In the genomic region with DNA sequence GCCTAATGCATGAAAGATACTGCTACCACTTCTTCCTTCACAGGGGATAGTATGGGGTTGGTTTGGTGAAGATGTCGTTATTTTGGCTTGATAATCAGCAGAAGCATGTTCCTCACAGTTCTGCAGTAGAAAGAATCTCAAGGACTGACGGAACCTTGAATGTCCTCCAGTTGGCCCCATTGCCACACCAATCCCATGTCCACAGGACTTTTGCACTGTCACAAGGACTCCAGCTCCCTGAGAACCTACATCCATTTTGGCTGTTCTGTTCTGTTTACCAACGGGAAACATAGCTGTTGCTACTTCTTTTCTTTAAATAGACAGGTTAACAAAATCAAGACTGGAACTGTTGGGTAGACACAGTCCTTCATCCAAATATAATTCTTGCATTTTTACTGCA, we compare ENCODE assay signal across 18 cellular contexts.
DNase-seq lines count a peak whose midpoint lies in the region; ATAC-seq, FAIRE-seq and TF ChIP-seq lines count a peak whose summit lies in the region.
"Had no signal": no experiment of that assay in that cellular context is flagged by ENCODE, and none has a peak within 500 bp of the region (broad histone marks: within the 10 kb centered on the region; RNA-seq: fewer than 3 reads in every experiment).

No MANE protein-coding gene starts in this region.

- 34 to 64% methylated on average over 3 of the region's 3 CpGs for WGBS in heart right ventricle, 2 donors

- FAIRE-seq in HTR-8/SVneo (lab: Jason Lieb, UNC) = peak; percentile 16
- FAIRE-seq: GM12892, H1 had no signal

- H3K4me1 ChIP-seq in cardiac muscle cell (ENCODE audit: low read depth) = peaks cover 6% of the 10 kb centered on the region
- H3K4me1 ChIP-seq in right atrium auricular region = peaks cover 0 to 14% of the 10 kb centered on the region in 2 donors
- H3K4me1 ChIP-seq in heart right ventricle = peaks cover 0 to 29% (median 10%) of the 10 kb centered on the region in 9 donors
- no peaks in the 10 kb centered on the region for H3K4me1 ChIP-seq in gastrocnemius medialis

- intact Hi-C loops in heart right ventricle (cut with DNase I) = no loop called here
- intact Hi-C loops in gastrocnemius medialis (cut with DNase I; ENCODE audit: low total_unique reads) = no loop called here

- TF ChIP-seq CTCF in cardiac muscle cell (IDR thresholded peaks at IDR 0.05; ENCODE audit: low read depth, low read length) = no peak
- TF ChIP-seq CTCF in right atrium auricular region (IDR thresholded peaks at IDR 0.05) = no peak
- TF ChIP-seq CTCF in heart right ventricle (IDR thresholded peaks at IDR 0.05) = no peak
- no peak for TF ChIP-seq CTCF in gastrocnemius medialis (IDR thresholded peaks at IDR 0.05 in 4 of 5, conservative IDR thresholded peaks at IDR 0.05 in 1 of 5)

- DNase-seq in cardiac muscle cell (ENCODE audit: low read depth in 1 of 2, low spot score in 1 of 2) (no peak), right atrium auricular region (ENCODE audit: low spot score) (no peak), HTR-8/SVneo (ENCODE audit: insufficient read length, low spot score) (no peak), heart right ventricle (no peak), gastrocnemius medialis (no peak)
- DNase-seq in central memory CD4-positive, alpha-beta T cell = no peak
- DNase-seq: C1 segment of cervical spinal cord; Calu3; CD4-positive, alpha-beta memory T cell; COR-L47; DMS153; DND-41; GM23248; H9 had no signal

- ATAC-seq in heart right ventricle (peak in 6 of 8 donors; percentile 49 to 86 (median 62)), HG02588 (IDR thresholded peaks at IDR 0.05; ENCODE audit: unreplicated experiment) (no peak), gastrocnemius medialis (no peak)
- ATAC-seq: HCT116 had no signal

- no peak for TF ChIP-seq POLR2A in gastrocnemius medialis (IDR thresholded peaks at IDR 0.05)

- H3K36me3 ChIP-seq in cardiac muscle cell = peaks cover 10% of the 10 kb centered on the region
- peaks cover 11% of the 10 kb centered on the region for H3K36me3 ChIP-seq in right atrium auricular region
- H3K36me3 ChIP-seq in heart right ventricle = peaks cover 0 to 12% (median 0%) of the 10 kb centered on the region in 9 donors
- no peaks in the 10 kb centered on the region for H3K36me3 ChIP-seq in gastrocnemius medialis

- H3K4me3 ChIP-seq in cardiac muscle cell (no peak overlapping the region), right atrium auricular region (no peak overlapping the region), heart right ventricle (no peak overlapping the region), gastrocnemius medialis (no peak overlapping the region)
- H3K4me3 ChIP-seq: GM23248 had no signal

- H3K9me3 ChIP-seq in cardiac muscle cell (ENCODE audit: low read depth) (no peaks in the 10 kb centered on the region), right atrium auricular region (no peaks in the 10 kb centered on the region), heart right ventricle (no peaks in the 10 kb centered on the region), gastrocnemius medialis (no peaks in the 10 kb centered on the region)

- H3K27me3 ChIP-seq in cardiac muscle cell (no peaks in the 10 kb centered on the region), right atrium auricular region (no peaks in the 10 kb centered on the region), heart right ventricle (no peaks in the 10 kb centered on the region), gastrocnemius medialis (no peaks in the 10 kb centered on the region)

- in situ Hi-C loops in gastrocnemius medialis (cut with MboI; ENCODE audit: low sequenced_read_pairs in 4 of 4) = no loop called here

- H3K27ac ChIP-seq in cardiac muscle cell (peak overlapping the region; percentile 44), right atrium auricular region (no peak overlapping the region), heart right ventricle (peak overlapping the region in 5 of 10 donors; percentile 6 to 37 (median 27)), gastrocnemius medialis (no peak overlapping the region)
- H3K27ac ChIP-seq: GM23248 had no signal

Comparison
In these comparisons a context has a peak if more than half of its experiments do, and no peak if none do; other contexts are left out.
1. ATAC-seq: peak in heart right ventricle (6 of 8); none in HG02588 (single experiment) and gastrocnemius medialis (0 of 2).